Comparison of ENCODE assay signal across 12 cellular contexts in genomic region chr2:235262750-235263149, GRCh38.
"Had no signal": no experiment of that assay in that cellular context is flagged by ENCODE, and none has a peak within 500 bp of the region (broad histone marks: within the 10 kb centered on the region; RNA-seq: fewer than 3 reads in every experiment).

No MANE protein-coding gene starts in this region.

- FAIRE-seq: astrocyte, small intestine had no signal

- DNase-seq: activated CD4-positive, alpha-beta memory T cell treated with anti-CD3 and anti-CD28 coated beads, Interleukin-2, amount 10 ng/mL, durations not matched to agents 7 days and 5 days; activated naive CD4-positive, alpha-beta T cell; activated naive CD8-positive, alpha-beta T cell treated with anti-CD3 and anti-CD28 coated beads, Interleukin-2, amount 50 U/mL, for 24 hours; cerebellar nuclear complex; foreskin fibroblast; glutamatergic neuron; small intestine; T-cell had no signal

- H3K27me3 ChIP-seq: ovary had no signal

- H3K9me3 ChIP-seq: ovary had no signal

- H3K36me3 ChIP-seq: ovary had no signal

- H3K27ac ChIP-seq: ovary had no signal

- ATAC-seq: activated naive CD8-positive, alpha-beta T cell treated with anti-CD3 and anti-CD28 coated beads, Interleukin-2, amount 50 U/mL, for 24 hours; natural killer cell treated with Interleukin-12 subunit alpha and Interleukin-12 subunit beta and Interleukin-15 and Interleukin-18, amount 100 ng/mL, for 72 hours; stimulated activated memory B cell treated with anti-CD40 and anti-IgM and Interleukin-4, amounts not matched to agents 10 μg/mL and 1 μg/mL and 100 μg/mL, for 72 hours; T-cell had no signal

- H3K4me3 ChIP-seq: ovary had no signal
